ENCODE assay signal across 7 cellular contexts in genomic region chr6:70108230-70108629, GRCh38.
DNase-seq lines count a peak whose midpoint lies in the region; ATAC-seq, FAIRE-seq and TF ChIP-seq lines count a peak whose summit lies in the region.

No MANE protein-coding gene starts in this region.

- DNase-seq in EH (ENCODE audit: low read depth) (peak; percentile 44), GM23248 (peak; percentile 55), NCI-H2171 (lab: John Stamatoyannopoulos, UW) (peak; percentile 33), bronchial epithelial cell (ENCODE audit: low read depth) (peak; percentile 36), lower lobe of right lung (no peak), GM19240 (ENCODE audit: insufficient read length, low spot score) (no peak)

- WGBS in GM23248 (ENCODE audit: low coverage in 1 of 2, low lambda C conversion rate in 2 of 2, missing lambda C conversion rate in 2 of 2), 2 experiments = 48 to 54% methylated on average over 1 of the region's 1 CpG

- H3K27me3 ChIP-seq in GM23248 (replicated peaks; ENCODE audit: insufficient read depth) (0 out of 2 replicates have a peak, but pooled peaks cover 7% of the 10 kb centered on the region), bronchial epithelial cell (ENCODE audit: control insufficient read depth, insufficient read depth, low read length) (no peaks in the 10 kb centered on the region), lower lobe of right lung (ENCODE audit: low read depth) (no peaks in the 10 kb centered on the region)

- H3F3A ChIP-seq in GM23248 (ENCODE audit: insufficient read depth) = 0 out of 2 replicates have a peak, but pooled peaks cover 7% of the 10 kb centered on the region

- peak; percentile 46 for TF ChIP-seq CTCF in bronchial epithelial cell (IDR thresholded peaks at IDR 0.05; ENCODE audit: insufficient read depth, low read length, severe bottlenecking)
- TF ChIP-seq CTCF in lower lobe of right lung (IDR thresholded peaks at IDR 0.05) = peak; percentile 63

- H3K9ac ChIP-seq in GM23248 = no peak overlapping the region

- no peaks in the 10 kb centered on the region for H3K79me2 ChIP-seq in GM23248 (ENCODE audit: insufficient read depth)

- intact Hi-C loops in lower lobe of right lung (cut with DNase I) = no loop called here

- no peaks in the 10 kb centered on the region for H3K36me3 ChIP-seq in GM23248 (ENCODE audit: low read depth)
- H3K36me3 ChIP-seq in bronchial epithelial cell (ENCODE audit: control insufficient read depth, insufficient read depth, low read length) = no peaks in the 10 kb centered on the region
- no peaks in the 10 kb centered on the region for H3K36me3 ChIP-seq in lower lobe of right lung

- H3K4me3 ChIP-seq in GM23248 = no peak overlapping the region
- H3K4me3 ChIP-seq in bronchial epithelial cell (ENCODE audit: low read depth, low read length) = no peak overlapping the region
- no peak overlapping the region for H3K4me3 ChIP-seq in lower lobe of right lung

- ATAC-seq in lower lobe of right lung (no peak), GM19324 (IDR thresholded peaks at IDR 0.05; ENCODE audit: low FRiP score, unreplicated experiment) (no peak)

- H3K9me2 ChIP-seq in GM23248 (ENCODE audit: insufficient read depth) = no peaks in the 10 kb centered on the region

- no peak overlapping the region for H3K4me2 ChIP-seq in GM23248 (ENCODE audit: unreplicated experiment)

- FAIRE-seq in bronchial epithelial cell (lab: Jason Lieb, UNC) = no peak

- H3K9me3 ChIP-seq in GM23248 (ENCODE audit: low read depth) (no peaks in the 10 kb centered on the region), lower lobe of right lung (no peaks in the 10 kb centered on the region)

- H3K4me1 ChIP-seq in GM23248 (ENCODE audit: insufficient read depth) (peaks cover 12% of the 10 kb centered on the region), lower lobe of right lung (no peaks in the 10 kb centered on the region)

- in situ Hi-C loops in GM23248 (cut with MboI) = no loop called here

- H2AFZ ChIP-seq in GM23248 = no peak overlapping the region

- H3K27ac ChIP-seq in GM23248 (no peak overlapping the region), lower lobe of right lung (no peak overlapping the region)

- H4K20me1 ChIP-seq in GM23248 (ENCODE audit: insufficient read depth) = no peaks in the 10 kb centered on the region

Comparison
In these comparisons a context has a peak if more than half of its experiments do, and no peak if none do; other contexts are left out.
1. DNase-seq: peak in EH (single experiment), GM23248 (single experiment), NCI-H2171 (single experiment) and bronchial epithelial cell (single experiment); none in lower lobe of right lung (single experiment) and GM19240 (single experiment).